14 cellular contexts compared by ENCODE assay signal in the genomic region with DNA sequence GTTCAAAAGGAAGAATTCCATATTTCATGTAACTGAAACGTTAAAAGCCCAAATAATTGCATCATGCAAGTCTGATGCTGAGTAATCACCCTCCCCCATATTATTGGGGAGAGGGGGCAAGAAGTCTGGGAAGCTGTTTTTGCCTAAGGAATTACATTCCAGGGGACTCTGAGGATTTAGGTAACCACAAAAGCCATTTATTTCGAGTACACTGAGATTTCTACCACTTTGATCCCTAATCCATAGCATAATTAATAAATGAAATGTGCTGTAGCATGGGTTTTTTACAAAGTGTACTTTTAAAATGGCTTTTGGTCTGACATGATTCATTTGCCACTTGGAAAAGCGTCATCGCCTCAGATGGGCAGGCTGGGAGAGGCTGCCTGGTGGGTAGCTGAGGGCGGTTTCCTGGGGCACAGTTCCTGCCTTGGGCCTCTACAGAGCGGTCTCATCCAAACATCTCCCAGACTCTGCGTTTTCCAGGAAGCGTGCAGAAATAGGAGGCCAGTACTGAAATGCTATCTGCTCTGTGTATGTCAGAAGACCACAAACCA.
DNase-seq lines count a peak whose midpoint lies in the region; TF ChIP-seq lines count a peak whose summit lies in the region.
"Had no signal": no experiment of that assay in that cellular context is flagged by ENCODE, and none has a peak within 500 bp of the region (broad histone marks: within the 10 kb centered on the region; RNA-seq: fewer than 3 reads in every experiment).

No MANE protein-coding gene starts in this region.

- 53 to 54% methylated on average over 8 of the region's 8 CpGs for WGBS in esophagus squamous epithelium, 2 donors

- H3K27me3 Mint-ChIP-seq in T-helper 2 cell treated with Interferon-gamma antibody and Interleukin-4, amounts not matched to agents 5 μg/mL and 100 μg/mL, for 36 hours (ENCODE audit: low read depth): peaks cover 13% of the 10 kb centered on the region
- peaks cover 20% of the 10 kb centered on the region for H3K27me3 Mint-ChIP-seq in activated CD4-positive, alpha-beta T cell treated with anti-CD3 and anti-CD28 coated beads, Interleukin-2, amount 10 ng/mL, durations not matched to agents 24 days and 14 days

- no peak overlapping the region for H3K4me3 Mint-ChIP-seq in T-helper 2 cell treated with Interferon-gamma antibody and Interleukin-4, amounts not matched to agents 5 μg/mL and 100 μg/mL, for 36 hours
- H3K4me3 Mint-ChIP-seq in activated CD4-positive, alpha-beta T cell treated with anti-CD3 and anti-CD28 coated beads, Interleukin-2, amount 10 ng/mL, durations not matched to agents 24 days and 14 days: no peak overlapping the region

- no peak for TF ChIP-seq CTCF in esophagus squamous epithelium (IDR thresholded peaks at IDR 0.05)

- H3K4me3 ChIP-seq in SK-N-MC: peak overlapping the region; percentile 56
- H3K4me3 ChIP-seq in skeletal muscle tissue (ENCODE audit: low read length in 3 of 3): no peak overlapping the region
- no peak overlapping the region for H3K4me3 ChIP-seq in esophagus squamous epithelium

- H3K27ac ChIP-seq in SK-N-MC: peak overlapping the region; percentile 94
- H3K27ac ChIP-seq in skeletal muscle tissue (ENCODE audit: low read depth, low read length): peak overlapping the region; percentile 28
- H3K27ac ChIP-seq in esophagus squamous epithelium: peak overlapping the region in 2 of 4 donors; percentile 68 to 88

- H3K36me3 ChIP-seq in SK-N-MC (ENCODE audit: insufficient read depth, low read length) (no peaks in the 10 kb centered on the region), skeletal muscle tissue (ENCODE audit: control insufficient read depth in 3 of 3, insufficient read depth in 3 of 3, low read length in 3 of 3) (no peaks in the 10 kb centered on the region), esophagus squamous epithelium (no peaks in the 10 kb centered on the region)

- DNase-seq in ELF-1 (ENCODE audit: low read depth, low spot score) (peak; percentile 32), SK-N-MC (ENCODE audit: low read depth, low spot score) (peak; percentile 45), fibroblast of peridontal ligament (ENCODE audit: extremely low read depth) (peak; percentile 81), NCI-H446 treated with DMSO at 0.1 percent for 48 hours (lab: John Stamatoyannopoulos, UW) (no peak), esophagus squamous epithelium (lab: John Stamatoyannopoulos, UW) (no peak)
- no peak for DNase-seq in T-helper 2 cell treated with Interferon-gamma antibody and Interleukin-4, amounts not matched to agents 5 μg/mL and 100 μg/mL, for 36 hours (ENCODE audit: low spot score)
- no peak for DNase-seq in activated CD4-positive, alpha-beta T cell treated with anti-CD3 and anti-CD28 coated beads, Interleukin-2, amount 10 ng/mL, durations not matched to agents 24 days and 14 days
- DNase-seq: DMS 273 treated with DMSO at 0.1 percent for 48 hours; effector CD8-positive, alpha-beta T cell; KG1; left ventricle myocardium superior; NCI-H748 treated with DMSO at 0.1 percent for 48 hours had no signal

- H3K27me3 ChIP-seq in skeletal muscle tissue (ENCODE audit: control insufficient read depth in 3 of 3, insufficient read depth in 3 of 3, low read length in 3 of 3) (no peaks in the 10 kb centered on the region), esophagus squamous epithelium (no peaks in the 10 kb centered on the region)

- no peaks in the 10 kb centered on the region for H3K9me3 Mint-ChIP-seq in T-helper 2 cell treated with Interferon-gamma antibody and Interleukin-4, amounts not matched to agents 5 μg/mL and 100 μg/mL, for 36 hours
- H3K9me3 Mint-ChIP-seq in activated CD4-positive, alpha-beta T cell treated with anti-CD3 and anti-CD28 coated beads, Interleukin-2, amount 10 ng/mL, durations not matched to agents 24 days and 14 days: no peaks in the 10 kb centered on the region
- H3K9me3 Mint-ChIP-seq: activated T-helper 2 cell treated with anti-CD3 and anti-CD28 coated beads, Interferon-gamma antibody, Interleukin-2, Interleukin-4, amounts not matched to agents 10 μg/mL and 5 μg/mL and 100 μg/mL, durations not matched to agents 14 hours and 24 hours and 36 hours had no signal

- H3K4me1 Mint-ChIP-seq in T-helper 2 cell treated with Interferon-gamma antibody and Interleukin-4, amounts not matched to agents 5 μg/mL and 100 μg/mL, for 36 hours (ENCODE audit: low read depth): no peaks in the 10 kb centered on the region
- H3K4me1 Mint-ChIP-seq in activated CD4-positive, alpha-beta T cell treated with anti-CD3 and anti-CD28 coated beads, Interleukin-2, amount 10 ng/mL, durations not matched to agents 24 days and 14 days: no peaks in the 10 kb centered on the region

- H3K9me3 ChIP-seq in SK-N-MC (ENCODE audit: low read depth, low read length) (no peaks in the 10 kb centered on the region), skeletal muscle tissue (ENCODE audit: control insufficient read depth in 3 of 3, low read length in 3 of 3) (no peaks in the 10 kb centered on the region), esophagus squamous epithelium (no peaks in the 10 kb centered on the region)

- TF ChIP-seq POLR2A in esophagus squamous epithelium (IDR thresholded peaks at IDR 0.05): no peak

- H3K9ac ChIP-seq in SK-N-MC (ENCODE audit: insufficient read length) (peak overlapping the region; percentile 60), skeletal muscle tissue (ENCODE audit: low read depth in 1 of 3, low read length in 3 of 3) (no peak overlapping the region)

- H3K4me1 ChIP-seq in skeletal muscle tissue (ENCODE audit: control insufficient read depth in 3 of 3, insufficient read depth in 3 of 3, low read length in 3 of 3) (peaks cover 24 to 37% (median 36%) of the 10 kb centered on the region in 3 donors), esophagus squamous epithelium (peaks cover 24 to 81% (median 42%) of the 10 kb centered on the region in 3 donors)

- no peaks in the 10 kb centered on the region for H3K36me3 Mint-ChIP-seq in T-helper 2 cell treated with Interferon-gamma antibody and Interleukin-4, amounts not matched to agents 5 μg/mL and 100 μg/mL, for 36 hours (ENCODE audit: low read depth)
- no peaks in the 10 kb centered on the region for H3K36me3 Mint-ChIP-seq in activated CD4-positive, alpha-beta T cell treated with anti-CD3 and anti-CD28 coated beads, Interleukin-2, amount 10 ng/mL, durations not matched to agents 24 days and 14 days (ENCODE audit: low read depth)

- intact Hi-C loops in esophagus squamous epithelium (cut with DNase I): no loop called here
- intact Hi-C loops in activated CD4-positive, alpha-beta T cell treated with anti-CD3 and anti-CD28 coated beads, Interleukin-2, amount 10 ng/mL, durations not matched to agents 24 days and 14 days (cut with micrococcal nuclease): no loop called here

- no peak overlapping the region for H3K27ac Mint-ChIP-seq in T-helper 2 cell treated with Interferon-gamma antibody and Interleukin-4, amounts not matched to agents 5 μg/mL and 100 μg/mL, for 36 hours
- no peak overlapping the region for H3K27ac Mint-ChIP-seq in activated CD4-positive, alpha-beta T cell treated with anti-CD3 and anti-CD28 coated beads, Interleukin-2, amount 10 ng/mL, durations not matched to agents 24 days and 14 days
- H3K27ac Mint-ChIP-seq: activated T-helper 2 cell treated with anti-CD3 and anti-CD28 coated beads, Interferon-gamma antibody, Interleukin-2, Interleukin-4, amounts not matched to agents 10 μg/mL and 5 μg/mL and 100 μg/mL, durations not matched to agents 14 hours and 24 hours and 36 hours had no signal

Comparison
In these comparisons a context has a peak if more than half of its experiments do, and no peak if none do; other contexts are left out.
1. DNase-seq: peak in ELF-1 (single experiment), SK-N-MC (single experiment) and fibroblast of peridontal ligament (single experiment); none in NCI-H446 treated with DMSO at 0.1 percent for 48 hours (single experiment), T-helper 2 cell treated with Interferon-gamma antibody and Interleukin-4, amounts not matched to agents 5 μg/mL and 100 μg/mL, for 36 hours (single experiment), esophagus squamous epithelium (single experiment) and activated CD4-positive, alpha-beta T cell treated with anti-CD3 and anti-CD28 coated beads, Interleukin-2, amount 10 ng/mL, durations not matched to agents 24 days and 14 days (single experiment).